Comparison of ENCODE assay signal across 8 cellular contexts in the genomic region with DNA sequence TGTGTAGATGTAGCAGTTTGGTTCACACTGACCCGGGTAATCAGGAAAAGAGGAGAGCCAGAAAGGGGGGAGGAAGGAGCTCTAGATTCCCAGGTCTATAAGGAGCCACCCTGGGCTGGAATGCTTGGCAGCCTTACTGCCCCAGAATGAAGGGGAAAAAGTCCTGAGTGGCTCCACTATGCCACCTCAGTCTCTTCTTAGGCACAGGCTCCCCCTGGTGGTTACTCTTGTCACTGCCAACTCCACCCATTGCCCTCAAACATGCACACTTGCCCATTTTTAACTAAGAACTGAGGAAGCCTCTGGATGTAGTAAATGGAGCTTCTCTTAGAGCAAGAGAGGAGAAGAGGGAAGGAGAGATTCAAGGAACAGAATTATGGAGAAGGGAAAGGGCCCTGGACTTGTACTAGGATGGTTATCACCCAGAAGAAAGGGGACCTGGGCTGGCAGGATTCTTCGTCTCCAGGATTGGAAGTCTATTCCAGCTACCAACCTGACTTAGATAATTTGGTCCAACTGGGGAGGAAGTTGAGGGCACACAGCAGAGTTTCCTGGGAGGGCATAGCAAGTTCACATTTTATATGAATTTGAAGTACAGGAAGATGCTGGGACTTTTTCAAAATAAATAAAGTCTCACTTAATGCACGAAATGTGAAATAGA. TPM values are rescaled to one million over a fixed set of nuclear protein-coding genes. Genes with fewer than 3 reads are reported as not detected.
DNase-seq lines count a peak whose midpoint lies in the region; ATAC-seq lines count a peak whose summit lies in the region.

No MANE protein-coding gene starts in this region.

- peaks cover 5% of the 10 kb centered on the region for H3K36me3 ChIP-seq in CD4-positive, CD25-positive, alpha-beta regulatory T cell (ENCODE audit: control insufficient read depth, insufficient read depth, low read length)

- H3K27me3 Mint-ChIP-seq in CD4-positive, CD25-positive, alpha-beta regulatory T cell, result no peaks in the 10 kb centered on the region
- no peaks in the 10 kb centered on the region for H3K27me3 Mint-ChIP-seq in central memory CD8-positive, alpha-beta T cell

- no peak overlapping the region for H3K27ac ChIP-seq in CD4-positive, CD25-positive, alpha-beta regulatory T cell (ENCODE audit: insufficient read depth, low read length, poor library complexity, severe bottlenecking)

- peak; percentile 79 to 87 for ATAC-seq in CD4-positive, CD25-positive, alpha-beta regulatory T cell (ENCODE audit: low read depth in 2 of 2)
- peak; percentile 71 for ATAC-seq in central memory CD8-positive, alpha-beta T cell (replicated peaks; ENCODE audit: extremely low read depth, poor library complexity, severe bottlenecking)
- ATAC-seq in HG02981 (IDR thresholded peaks at IDR 0.05; ENCODE audit: unreplicated experiment), result no peak

- H3K36me3 Mint-ChIP-seq in CD4-positive, CD25-positive, alpha-beta regulatory T cell, result no peaks in the 10 kb centered on the region
- peaks cover 4% of the 10 kb centered on the region for H3K36me3 Mint-ChIP-seq in central memory CD8-positive, alpha-beta T cell (ENCODE audit: insufficient read depth)

- peaks cover 0 to 14% (median 3%) of the 10 kb centered on the region in 4 donors for H3K4me1 Mint-ChIP-seq in CD4-positive, CD25-positive, alpha-beta regulatory T cell
- peaks cover 6% of the 10 kb centered on the region for H3K4me1 Mint-ChIP-seq in central memory CD8-positive, alpha-beta T cell

- no peak overlapping the region for H3K4me3 Mint-ChIP-seq in CD4-positive, CD25-positive, alpha-beta regulatory T cell
- H3K4me3 Mint-ChIP-seq in central memory CD8-positive, alpha-beta T cell, result no peak overlapping the region

- H3K9me3 ChIP-seq in CD4-positive, CD25-positive, alpha-beta regulatory T cell (ENCODE audit: control insufficient read depth in 2 of 2, low read length in 2 of 2), result no peaks in the 10 kb centered on the region

- DNase-seq in CD4-positive, CD25-positive, alpha-beta regulatory T cell, result peak; percentile 66 to 85 (median 79)
- DNase-seq in HCEC 1CT (peak; percentile 63), NCI-H345 treated with DMSO at 0.1 percent for 48 hours (lab: John Stamatoyannopoulos, UW; ENCODE audit: unreplicated experiment) (peak; percentile 13), left kidney (ENCODE audit: low read depth, low spot score) (peak; percentile 80)
- peak; percentile 68 for DNase-seq in activated CD4-positive, alpha-beta T cell treated with anti-CD3 and anti-CD28 coated beads for 1 hour
- DNase-seq in central memory CD8-positive, alpha-beta T cell (ENCODE audit: low spot score in 2 of 2), result peak; percentile 65 to 74
- peak; percentile 67 to 70 for DNase-seq in stimulated activated CD4-positive, alpha-beta T cell treated with anti-CD3 and anti-CD28 coated beads, Interleukin-4, amount 100 ng/mL, for 4 hours

- no peaks in the 10 kb centered on the region for H3K27me3 ChIP-seq in CD4-positive, CD25-positive, alpha-beta regulatory T cell (ENCODE audit: control insufficient read depth, insufficient read depth, low read length)

- H3K27ac Mint-ChIP-seq in CD4-positive, CD25-positive, alpha-beta regulatory T cell, result peak overlapping the region in 1 of 3 donors; percentile 26
- H3K27ac Mint-ChIP-seq in central memory CD8-positive, alpha-beta T cell (ENCODE audit: low read depth), result no peak overlapping the region

- H3K9me3 Mint-ChIP-seq in CD4-positive, CD25-positive, alpha-beta regulatory T cell, result peaks cover 0 to 2% (median 0%) of the 10 kb centered on the region in 7 donors
- H3K9me3 Mint-ChIP-seq in central memory CD8-positive, alpha-beta T cell, result no peaks in the 10 kb centered on the region

- H3K4me3 ChIP-seq in CD4-positive, CD25-positive, alpha-beta regulatory T cell (ENCODE audit: low read depth, low read length), result no peak overlapping the region

- H3K4me1 ChIP-seq in CD4-positive, CD25-positive, alpha-beta regulatory T cell (ENCODE audit: control insufficient read depth, insufficient read depth, low read length, poor library complexity, severe bottlenecking), result peaks cover 7% of the 10 kb centered on the region

RNA-seq across cellular contexts. Expression of gene HPS6, which starts 7.8 kb away (rescaled TPM):
- 15.8 TPM for total RNA-seq in CD4-positive, CD25-positive, alpha-beta regulatory T cell
- 10 to 100 TPM; 27.2 to 36.2 (median 29.2) TPM for polyA plus RNA-seq in CD4-positive, CD25-positive, alpha-beta regulatory T cell

RNA-seq across cellular contexts. Expression of gene ARMH3, which starts 17.0 kb away (rescaled TPM):
- total RNA-seq in CD4-positive, CD25-positive, alpha-beta regulatory T cell, result 42.2 TPM
- 10 to 100 TPM; 21.3 to 29.5 (median 24.2) TPM for polyA plus RNA-seq in CD4-positive, CD25-positive, alpha-beta regulatory T cell

RNA-seq across cellular contexts. Expression of gene LDB1, which starts 47.2 kb away (rescaled TPM):
- total RNA-seq in CD4-positive, CD25-positive, alpha-beta regulatory T cell, result 120 TPM
- 10 to 100 TPM; 18.1 to 30.5 (median 27.1) TPM for polyA plus RNA-seq in CD4-positive, CD25-positive, alpha-beta regulatory T cell

RNA-seq across cellular contexts. Expression of gene PPRC1, which starts 59.8 kb away (rescaled TPM):
- total RNA-seq in CD4-positive, CD25-positive, alpha-beta regulatory T cell, result 35.3 TPM
- 10 to 100 TPM in 2 of 4 donors, 1 to 10 TPM in 2; 6.6 to 13.0 (median 8.7) TPM for polyA plus RNA-seq in CD4-positive, CD25-positive, alpha-beta regulatory T cell

Comparison
In these comparisons a context has a peak if more than half of its experiments do, and no peak if none do; other contexts are left out.
1. DNase-seq: peak in every context shown above with its lines; median percentile 80 in left kidney; 79 in CD4-positive, CD25-positive, alpha-beta regulatory T cell; 70 in central memory CD8-positive, alpha-beta T cell; 68 in stimulated activated CD4-positive, alpha-beta T cell treated with anti-CD3 and anti-CD28 coated beads, Interleukin-4, amount 100 ng/mL, for 4 hours; 68 in activated CD4-positive, alpha-beta T cell treated with anti-CD3 and anti-CD28 coated beads for 1 hour; 63 in HCEC 1CT; 13 in NCI-H345 treated with DMSO at 0.1 percent for 48 hours.